Comparison of ENCODE assay signal across 23 cellular contexts in the genomic region with DNA sequence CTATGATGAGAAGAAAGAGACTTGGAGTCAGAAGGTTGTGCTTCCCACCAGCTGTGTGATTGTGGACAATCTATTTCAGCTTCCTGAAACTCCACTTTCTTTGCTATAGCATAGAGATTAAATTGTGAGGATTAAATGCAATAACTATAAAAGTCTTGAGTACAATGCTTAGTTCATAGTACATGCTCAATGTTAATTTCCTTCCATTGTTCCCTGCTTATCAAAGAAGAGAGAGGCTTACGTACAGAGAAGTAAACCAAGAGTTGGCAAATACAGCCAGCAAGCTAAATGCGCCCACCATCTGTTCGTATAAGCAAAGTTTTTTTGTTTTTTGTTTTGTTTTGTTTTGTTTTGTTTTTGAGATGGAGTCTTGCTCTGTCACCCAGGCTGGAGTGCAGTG.
"Had no signal": no experiment of that assay in that cellular context is flagged by ENCODE, and none has a peak within 500 bp of the region (broad histone marks: within the 10 kb centered on the region; RNA-seq: fewer than 3 reads in every experiment).

No MANE protein-coding gene starts in this region.

- H3K4me3 ChIP-seq: adrenal gland, body of pancreas, gastroesophageal sphincter had no signal

- H3K27ac ChIP-seq: adrenal gland, body of pancreas, foreskin keratinocyte, gastroesophageal sphincter, WERI-Rb-1 had no signal

- H3K27me3 ChIP-seq: adrenal gland, body of pancreas, gastroesophageal sphincter had no signal

- H3K4me1 ChIP-seq: adrenal gland, body of pancreas, foreskin keratinocyte had no signal

- DNase-seq: activated B cell treated with CpG ODN at 0.5 μM for 24 hours; activated CD4-positive, alpha-beta T cell treated with anti-CD3 and anti-CD28 coated beads, Interleukin-2, amount 50 U/mL, for 1 hour; activated CD4-positive, alpha-beta T cell treated with anti-CD3 and anti-CD28 coated beads, Interleukin-2, amount 50 U/mL, for 48 hours; activated CD8-positive, alpha-beta memory T cell treated with anti-CD3 and anti-CD28 coated beads, Interleukin-2, amount 10 ng/mL, durations not matched to agents 7 days and 5 days; activated CD8-positive, alpha-beta memory T cell treated with anti-CD3 and anti-CD28 coated beads, Interleukin-2, amount 50 U/mL, for 4 hours; activated effector memory CD4-positive, alpha-beta T cell treated with anti-CD3 and anti-CD28 coated beads, Interleukin-2, amount 50 U/mL, for 16 hours; activated naive CD8-positive, alpha-beta T cell treated with anti-CD3 and anti-CD28 coated beads for 36 hours; activated naive CD8-positive, alpha-beta T cell treated with anti-CD3 and anti-CD28 coated beads, Interleukin-2, amount 50 U/mL, for 24 hours; activated T-cell treated with anti-CD3 and anti-CD28 coated beads, Interleukin-2, amount 50 U/mL, for 1 hour; activated T-cell treated with anti-CD3 and anti-CD28 coated beads, Interleukin-2, amount 50 U/mL, for 48 hours; aorta; cortex of kidney; effector CD8-positive, alpha-beta T cell; T-cell; T-helper 9 cell had no signal

- H3K9me3 ChIP-seq: adrenal gland, body of pancreas, gastroesophageal sphincter had no signal

- ATAC-seq: activated CD4-positive, CD25-positive, alpha-beta regulatory T cell treated with anti-CD3 and anti-CD28 coated beads, Interleukin-2, amount 50 U/mL, for 24 hours; activated CD8-positive, alpha-beta memory T cell treated with anti-CD3 and anti-CD28 coated beads, Interleukin-2, amount 10 ng/mL, durations not matched to agents 7 days and 5 days; activated CD8-positive, alpha-beta T cell treated with anti-CD3 and anti-CD28 coated beads for 36 hours; activated naive CD8-positive, alpha-beta T cell treated with anti-CD3 and anti-CD28 coated beads, Interleukin-2, amount 50 U/mL, for 24 hours; esophagus mucosa; gastroesophageal sphincter; T-cell had no signal

- H3K36me3 ChIP-seq: adrenal gland, gastroesophageal sphincter, WERI-Rb-1 had no signal
